Comparison of ENCODE assay signal across 8 cellular contexts in the genomic region with DNA sequence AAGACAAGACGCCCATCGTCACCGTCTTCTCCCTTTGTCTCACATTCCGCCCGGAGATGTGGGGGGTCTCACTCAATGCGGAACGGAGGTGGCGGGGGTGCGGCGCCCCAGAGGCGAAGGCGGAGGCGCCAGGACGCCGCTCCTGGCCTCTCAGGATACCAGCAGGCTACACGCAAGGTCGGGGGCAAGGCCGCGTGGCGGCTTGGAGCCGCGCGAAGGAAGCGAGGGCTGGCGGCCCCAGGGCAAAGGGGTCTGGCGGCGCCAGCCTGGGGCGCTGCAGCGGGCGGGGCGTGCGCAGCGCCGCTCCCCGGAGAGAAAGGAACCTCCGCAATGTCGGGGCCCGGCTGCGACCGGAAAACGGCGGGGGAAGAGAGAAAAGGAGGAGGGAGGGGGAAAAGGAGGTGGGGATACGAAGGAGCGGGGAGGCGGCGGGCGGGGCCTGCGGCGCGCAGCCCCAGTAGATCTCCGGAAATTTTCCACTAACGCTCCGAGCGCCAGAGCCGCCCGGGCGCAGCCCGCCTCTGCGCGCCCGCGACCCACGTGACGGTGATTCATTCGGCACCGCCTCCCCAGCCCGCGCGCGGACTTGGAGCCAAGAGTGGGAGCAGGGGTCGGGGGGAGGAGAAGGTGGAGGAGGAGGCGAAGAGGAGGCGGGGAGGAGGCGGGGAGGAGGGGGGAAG. TPM values are rescaled to one million over a fixed set of nuclear protein-coding genes. Genes with fewer than 3 reads are reported as not detected.
DNase-seq lines count a peak whose midpoint lies in the region; ATAC-seq and TF ChIP-seq lines count a peak whose summit lies in the region.

No MANE protein-coding gene starts in this region.

- intact Hi-C loops in head of caudate nucleus (cut with DNase I) = loop anchor here (5.0 kb wide), 1 partner anchor 231 kb away; no protein-coding TSS in a partner anchor
- intact Hi-C loops in ovary (cut with DNase I) = loop anchor here in 2 of 4 donors (1.0 to 10.0 kb wide), 2 partner anchors 12 to 272 kb away; no protein-coding TSS in a partner anchor
- intact Hi-C loops in thyroid gland (cut with DNase I) = no loop called here

- no peaks in the 10 kb centered on the region for H4K20me1 ChIP-seq in SK-N-SH (ENCODE audit: insufficient read depth)

- H3K9ac ChIP-seq in SK-N-SH = peak overlapping the region; percentile 99

- H3K9me2 ChIP-seq in SK-N-SH = no peaks in the 10 kb centered on the region

- DNase-seq in NCI-H1048 (lab: John Stamatoyannopoulos, UW) = peak; percentile 63
- peak; percentile 93 for DNase-seq in SK-N-SH
- DNase-seq in head of caudate nucleus = peak; percentile 92 to 99 (median 98)
- DNase-seq in ovary = peak; percentile 99
- DNase-seq in thyroid gland = peak; percentile 97 to 98

- H2AFZ ChIP-seq in SK-N-SH (ENCODE audit: low read depth) = no peak overlapping the region

- H3K27ac Mint-ChIP-seq in activated naive CD8-positive, alpha-beta T cell = peak overlapping the region; percentile 95

- TF ChIP-seq EP300 in SK-N-SH (IDR thresholded peaks at IDR 0.05; ENCODE audit: borderline replicate concordance in 1 of 2, low read depth in 1 of 2, low read length in 1 of 2) = peak in 1 of 2 experiments; percentile 65; a peak in 1 of 4 replicates
- TF ChIP-seq EP300 in ovary (IDR thresholded peaks at IDR 0.05) = peak; percentile 78

- H3K27ac ChIP-seq in SK-N-SH (ENCODE audit: low read depth in 2 of 2, low read length in 1 of 2) = peak overlapping the region; percentile 97
- H3K27ac ChIP-seq in ovary = peak overlapping the region; percentile 93 to 100
- H3K27ac ChIP-seq in thyroid gland = peak overlapping the region; percentile 98 to 99 (median 99)

- peaks cover 49% of the 10 kb centered on the region for H3K4me1 Mint-ChIP-seq in activated naive CD8-positive, alpha-beta T cell (ENCODE audit: low read depth)

- 2% methylated on average over 26 of the region's 74 CpGs for WGBS in SK-N-SH (ENCODE audit: low lambda C conversion rate)
- WGBS in ovary, 3 donors = 0 to 2% (median 1%) methylated on average over 45 to 74 of the region's 74 CpGs
- whole genome bisulfite sequencing in thyroid gland, 2 donors = 0 to 1% methylated on average over 29 to 54 of the region's 74 CpGs

- H3K79me2 ChIP-seq in SK-N-SH (ENCODE audit: insufficient read depth) = peaks cover 36% of the 10 kb centered on the region

- H3K36me3 ChIP-seq in SK-N-SH (replicated peaks in 1 of 2; ENCODE audit: control insufficient read depth in 1 of 2, insufficient read depth in 2 of 2, low read length in 1 of 2) (no peaks in the 10 kb centered on the region), ovary (no peaks in the 10 kb centered on the region), thyroid gland (no peaks in the 10 kb centered on the region)

- H3K4me3 Mint-ChIP-seq in activated naive CD8-positive, alpha-beta T cell = peak overlapping the region; percentile 86

- no peaks in the 10 kb centered on the region for H3K36me3 Mint-ChIP-seq in activated naive CD8-positive, alpha-beta T cell

- H3K4me2 ChIP-seq in SK-N-SH = peak overlapping the region; percentile 86

- H3K9me3 Mint-ChIP-seq in activated naive CD8-positive, alpha-beta T cell (ENCODE audit: low read depth) = no peaks in the 10 kb centered on the region

- H3K27me3 ChIP-seq in SK-N-SH (ENCODE audit: insufficient read depth) (no peaks in the 10 kb centered on the region), ovary (no peaks in the 10 kb centered on the region), thyroid gland (no peaks in the 10 kb centered on the region)

- ATAC-seq in HG02610 (IDR thresholded peaks at IDR 0.05; ENCODE audit: unreplicated experiment) = peak; percentile 67

- H3K4me3 ChIP-seq in SK-N-SH (ENCODE audit: low read depth in 2 of 2, low read length in 1 of 2) (peak overlapping the region; percentile 72 to 83), ovary (peak overlapping the region; percentile 81), thyroid gland (replicated peaks in 1 of 3) (peak overlapping the region in 2 of 3 donors; percentile 69 to 72)

- peak; percentile 35; the same call in 1 of the 2 replicates for TF ChIP-seq CTCF in SK-N-SH (IDR thresholded peaks at IDR 0.05)
- peak in 1 of 3 donors; percentile 35 for TF ChIP-seq CTCF in ovary (IDR thresholded peaks at IDR 0.05)
- peak in 3 of 6 experiments; percentile 2 to 43 (median 23) for TF ChIP-seq CTCF in thyroid gland (IDR thresholded peaks at IDR 0.05)

- H3F3A ChIP-seq in SK-N-SH (replicated peaks; ENCODE audit: insufficient read depth) = peaks cover 44% of the 10 kb centered on the region

- H3K4me1 ChIP-seq in SK-N-SH (ENCODE audit: control insufficient read depth in 1 of 2, insufficient read depth in 2 of 2, low read depth in 1 of 2, low read length in 1 of 2) = peaks cover 14 to 42% of the 10 kb centered on the region in 2 experiments; a peak in 3 of 4 replicates
- H3K4me1 ChIP-seq in ovary (ENCODE audit: insufficient read depth) = peaks cover 10% of the 10 kb centered on the region
- peaks cover 39 to 43% of the 10 kb centered on the region in 2 donors for H3K4me1 ChIP-seq in thyroid gland

- no peaks in the 10 kb centered on the region for H3K27me3 Mint-ChIP-seq in activated naive CD8-positive, alpha-beta T cell

- TF ChIP-seq POLR2A in GM10847 (IDR thresholded peaks at IDR 0.05; ENCODE audit: extremely low read depth, insufficient read length) (peak; percentile 59), ovary (IDR thresholded peaks at IDR 0.05) (peak; percentile 93), thyroid gland (IDR thresholded peaks at IDR 0.05) (peak; percentile 65 to 91)

- no peaks in the 10 kb centered on the region for H3K9me3 ChIP-seq in SK-N-SH
- no peaks in the 10 kb centered on the region for H3K9me3 ChIP-seq in ovary
- no peaks in the 10 kb centered on the region for H3K9me3 ChIP-seq in thyroid gland

- POLR2A ChIA-PET in SK-N-SH (lab: Yijun Ruan, JAX) = interaction anchor here (0.7 to 1.2 kb wide), 3 partner anchors 10 to 114 kb away, joined by 3 to 5 read pairs (median 4); partner anchors contain the start of gene SLC38A1

- TF ChIP-seq RAD21 in SK-N-SH (IDR thresholded peaks at IDR 0.05; ENCODE audit: low read length) = no peak

- CTCF ChIA-PET in SK-N-SH (lab: Yijun Ruan, JAX) = interaction anchor here (0.9 kb wide), 1 partner anchor 11 kb away, joined by 4 read pairs; no protein-coding TSS in a partner anchor

TF ChIP-seq in SK-N-SH, 30 proteins besides CTCF, POLR2A, EP300 and RAD21 (continues in another document):
- TF ChIP-seq EZH2phosphoT487 (IDR thresholded peaks at IDR 0.05; ENCODE audit: borderline replicate concordance, low read depth) = no peak
- peak; percentile 75 for TF ChIP-seq TAF1 (IDR thresholded peaks at IDR 0.05; ENCODE audit: borderline replicate concordance, low read depth, low read length)
- no peak for TF ChIP-seq FOXJ3 (CRISPR knock-in tag; IDR thresholded peaks at IDR 0.05)
- TF ChIP-seq YY1 (IDR thresholded peaks at IDR 0.05; ENCODE audit: low read depth) = peak; percentile 54; the same call in 1 of the 2 replicates
- TF ChIP-seq TCF12 (IDR thresholded peaks at IDR 0.05) = peak; percentile 11; the same call in 1 of the 2 replicates
- TF ChIP-seq SIN3A (IDR thresholded peaks at IDR 0.05; ENCODE audit: borderline replicate concordance, low read depth, low read length) = peak; percentile 28; the same call in 1 of the 2 replicates
- peak; percentile 70 for TF ChIP-seq JUND (IDR thresholded peaks at IDR 0.05)
- peak; percentile 78 for TF ChIP-seq POLR2AphosphoS5 (IDR thresholded peaks at IDR 0.05; ENCODE audit: low read depth, low read length)
- peak; percentile 92 for TF ChIP-seq FOSL2 (IDR thresholded peaks at IDR 0.05; ENCODE audit: borderline replicate concordance, low read depth)
- no peak for TF ChIP-seq IRF3 (IDR thresholded peaks at IDR 0.05; ENCODE audit: low read depth, low read length)
- TF ChIP-seq, protein P1, sequence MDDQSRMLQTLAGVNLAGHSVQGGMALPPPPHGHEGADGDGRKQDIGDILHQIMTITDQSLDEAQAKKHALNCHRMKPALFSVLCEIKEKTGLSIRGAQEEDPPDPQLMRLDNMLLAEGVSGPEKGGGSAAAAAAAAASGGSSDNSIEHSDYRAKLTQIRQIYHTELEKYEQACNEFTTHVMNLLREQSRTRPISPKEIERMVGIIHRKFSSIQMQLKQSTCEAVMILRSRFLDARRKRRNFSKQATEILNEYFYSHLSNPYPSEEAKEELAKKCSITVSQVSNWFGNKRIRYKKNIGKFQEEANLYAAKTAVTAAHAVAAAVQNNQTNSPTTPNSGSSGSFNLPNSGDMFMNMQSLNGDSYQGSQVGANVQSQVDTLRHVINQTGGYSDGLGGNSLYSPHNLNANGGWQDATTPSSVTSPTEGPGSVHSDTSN (IDR thresholded peaks at IDR 0.05) = no peak; the same call in 1 of the 2 replicates
- TF ChIP-seq MXI1 (IDR thresholded peaks at IDR 0.05; ENCODE audit: low read depth, low read length) = peak; percentile 49
- TF ChIP-seq ZBTB33 (IDR thresholded peaks at IDR 0.05; ENCODE audit: borderline replicate concordance, low read depth) = no peak; the same call in 1 of the 2 replicates

RNA-seq across cellular contexts. Expression of gene SLC38A2, which starts 10.5 kb away (rescaled TPM):
- 135 and 191 TPM in 2 replicates for polyA plus RNA-seq in SK-N-SH (2012; rRNA removed)
- 133 and 142 TPM in 2 replicates for polyA plus RNA-seq in SK-N-SH (2012; cell fraction: cytosol; rRNA removed)
- 395 and 464 TPM in 2 replicates for polyA plus RNA-seq in SK-N-SH (2012; cell fraction: nucleus; rRNA removed)
- 100 to 1,000 TPM; 124 to 390 (median 248) TPM for total RNA-seq in ovary
- 100 to 1,000 TPM; 136 to 156 TPM for polyA plus RNA-seq in ovary
- 100 to 1,000 TPM; 210 to 460 (median 314) TPM for total RNA-seq in thyroid gland

Comparison
In these comparisons a context has a peak if more than half of its experiments do, and no peak if none do; other contexts are left out.
1. Peak in every context shown above with its lines: DNase-seq, ATAC-seq, H3K4me3 ChIP-seq and H3K27ac ChIP-seq.